In genomic region chr4:148441624-148441985, GRCh38 we compare ENCODE assay signal across 8 cellular contexts. TPM values are rescaled to one million over a fixed set of nuclear protein-coding genes. Genes with fewer than 3 reads are reported as not detected.
DNase-seq lines count a peak whose midpoint lies in the region; ATAC-seq and TF ChIP-seq lines count a peak whose summit lies in the region.

No MANE protein-coding gene starts in this region.

- H3K27me3 Mint-ChIP-seq in activated naive CD8-positive, alpha-beta T cell treated with anti-CD3 and anti-CD28 coated beads, Interleukin-2, amount 10 ng/mL, durations not matched to agents 7 days and 5 days, result peaks cover 5% of the 10 kb centered on the region

- TF ChIP-seq POLR2A in stomach (IDR thresholded peaks at IDR 0.05), result no peak

- H3K36me3 ChIP-seq in kidney epithelial cell (ENCODE audit: control insufficient read depth, insufficient read depth, low read length), result no peaks in the 10 kb centered on the region
- no peaks in the 10 kb centered on the region for H3K36me3 ChIP-seq in stomach

- intact Hi-C loops in stomach (cut with DNase I; ENCODE audit: low total_unique reads), result no loop called here

- POLR2A ChIA-PET in activated naive CD8-positive, alpha-beta T cell treated with anti-CD3 and anti-CD28 coated beads, Interleukin-2, amount 10 ng/mL, durations not matched to agents 7 days and 5 days (lab: Charles Lee), result interaction anchor here (1.7 to 4.5 kb wide), 3 partner anchors 382 to 758 kb away, joined by 5 to 47 read pairs (median 16); partner anchors contain the start of gene PRMT9

- TF ChIP-seq CTCF in kidney epithelial cell (IDR thresholded peaks at IDR 0.05; ENCODE audit: insufficient read depth, low read length, poor library complexity, severe bottlenecking), result no peak
- no peak for TF ChIP-seq CTCF in stomach (IDR thresholded peaks at IDR 0.05)

- H3K27me3 ChIP-seq in kidney epithelial cell (ENCODE audit: control insufficient read depth, insufficient read depth, low read length) (peaks cover 8% of the 10 kb centered on the region), stomach (peaks cover 0 to 26% (median 7%) of the 10 kb centered on the region in 3 donors)

- WGBS in stomach, 5 donors, result 2 to 5% (median 3%) methylated on average over 12 of the region's 12 CpGs

- peaks cover 19 to 57% (median 43%) of the 10 kb centered on the region in 4 donors for H3K4me1 ChIP-seq in stomach

- H3K9me3 ChIP-seq in stomach, result no peaks in the 10 kb centered on the region

- H3K9me3 Mint-ChIP-seq in activated naive CD8-positive, alpha-beta T cell treated with anti-CD3 and anti-CD28 coated beads, Interleukin-2, amount 10 ng/mL, durations not matched to agents 7 days and 5 days, result no peaks in the 10 kb centered on the region

- no peak for TF ChIP-seq EP300 in stomach (IDR thresholded peaks at IDR 0.05)

- peaks cover 11% of the 10 kb centered on the region for H3K4me1 Mint-ChIP-seq in activated naive CD8-positive, alpha-beta T cell treated with anti-CD3 and anti-CD28 coated beads, Interleukin-2, amount 10 ng/mL, durations not matched to agents 7 days and 5 days

- no peak for ATAC-seq in activated naive CD8-positive, alpha-beta T cell treated with anti-CD3 and anti-CD28 coated beads, Interleukin-2, amount 10 ng/mL, durations not matched to agents 7 days and 5 days (ENCODE audit: low read depth)

- peak overlapping the region; percentile 69 to 98 (median 94) for H3K27ac ChIP-seq in stomach

- H3K4me3 ChIP-seq in kidney epithelial cell (ENCODE audit: low read depth, low read length), result peak overlapping the region; percentile 73
- peak overlapping the region; percentile 73 to 95 (median 92) for H3K4me3 ChIP-seq in stomach

- peak overlapping the region; percentile 99 for H3K4me3 Mint-ChIP-seq in activated naive CD8-positive, alpha-beta T cell treated with anti-CD3 and anti-CD28 coated beads, Interleukin-2, amount 10 ng/mL, durations not matched to agents 7 days and 5 days

- H3K36me3 Mint-ChIP-seq in activated naive CD8-positive, alpha-beta T cell treated with anti-CD3 and anti-CD28 coated beads, Interleukin-2, amount 10 ng/mL, durations not matched to agents 7 days and 5 days, result no peaks in the 10 kb centered on the region

- DNase-seq in DMS53 (lab: John Stamatoyannopoulos, UW) (peak; percentile 37), DMS53 treated with DMSO at 0.1 percent for 48 hours (lab: John Stamatoyannopoulos, UW; ENCODE audit: unreplicated experiment) (no peak), kidney epithelial cell (ENCODE audit: low read depth) (no peak), stomach (no peak), AML-193 (lab: John Stamatoyannopoulos, UW) (no peak)
- no peak for DNase-seq in activated naive CD8-positive, alpha-beta T cell treated with anti-CD3 and anti-CD28 coated beads, Interleukin-2, amount 10 ng/mL, durations not matched to agents 7 days and 5 days
- DNase-seq in activated CD4-positive, CD25-positive, alpha-beta regulatory T cell (lab: John Stamatoyannopoulos, UW), result no peak
- DNase-seq in stimulated activated CD4-positive, alpha-beta T cell treated with anti-CD3 and anti-CD28 coated beads, Interleukin-1b, Interleukin-23, amount 100 ng/mL, for 48 hours, result no peak

- H3K27ac Mint-ChIP-seq in activated naive CD8-positive, alpha-beta T cell treated with anti-CD3 and anti-CD28 coated beads, Interleukin-2, amount 10 ng/mL, durations not matched to agents 7 days and 5 days, result peak overlapping the region; percentile 92

RNA-seq across cellular contexts. Expression of gene NR3C2, which starts 0.6 kb away (rescaled TPM):
- total RNA-seq in activated naive CD8-positive, alpha-beta T cell treated with anti-CD3 and anti-CD28 coated beads, Interleukin-2, amount 10 ng/mL, durations not matched to agents 7 days and 5 days, result 10 to 100 TPM; 19.5 to 24.4 TPM
- 2.5 and 6.5 TPM in 2 replicates for total RNA-seq in kidney epithelial cell
- total RNA-seq in stomach, result 10 to 100 TPM; 15.4 to 36.4 (median 32.6) TPM
- polyA plus RNA-seq in stomach, result 1 to 10 TPM; 2.0 to 7.5 (median 2.3) TPM
